15 cellular contexts compared by ENCODE assay signal in genomic region chr15:44183363-44183762, GRCh38. TPM values are rescaled to one million over a fixed set of nuclear protein-coding genes. Genes with fewer than 3 reads are reported as not detected.
DNase-seq lines count a peak whose midpoint lies in the region; ATAC-seq, FAIRE-seq and TF ChIP-seq lines count a peak whose summit lies in the region.
"Had no signal": no experiment of that assay in that cellular context is flagged by ENCODE, and none has a peak within 500 bp of the region (broad histone marks: within the 10 kb centered on the region; RNA-seq: fewer than 3 reads in every experiment).

No MANE protein-coding gene starts in this region.

- no peak for FAIRE-seq in RCC 7860 (lab: Jason Lieb, UNC)
- FAIRE-seq: A204.1, GM19239, H1 had no signal

- RAD21 ChIA-PET in HCT116 (lab: Charles Lee; ENCODE audit: low non-redundant PET in 1 of 2, low total read pairs in 2 of 2, uncharacterized antibody in 2 of 2, unreplicated experiment in 2 of 2) = no interaction called here

- peak overlapping the region; percentile 7; the same call in 1 of the 2 replicates for H3K4me2 ChIP-seq in HCT116 (ENCODE audit: low read length)

- no peak for TF ChIP-seq RAD21 in HCT116 (IDR thresholded peaks at IDR 0.05; ENCODE audit: low read depth)

- DNase-seq in EL (peak; percentile 22), HCT116 (ENCODE audit: low read depth, low spot score) (no peak), RKO (ENCODE audit: low spot score) (peak; percentile 18), kidney tubule cell (ENCODE audit: low spot score) (peak; percentile 37), posterior vena cava (ENCODE audit: low spot score) (no peak), RCC 7860 (ENCODE audit: low spot score) (no peak), NCI-H128 (lab: John Stamatoyannopoulos, UW; ENCODE audit: unreplicated experiment) (no peak)
- DNase-seq: BE2C; CD4-positive, alpha-beta memory T cell; DMS79; GF-D8 had no signal

- POLR2A ChIA-PET in HCT116 (lab: Charles Lee) = no interaction called here

- TF ChIP-seq POLR2A in HCT116 (IDR thresholded peaks at IDR 0.05; ENCODE audit: borderline replicate concordance, extremely low read depth, insufficient read depth, insufficient read length) = no peak

- H4K20me1 ChIP-seq in HCT116 (ENCODE audit: insufficient read depth) = no peaks in the 10 kb centered on the region

- H3K27me3 ChIP-seq in HCT116 (ENCODE audit: insufficient read depth, low read length) = no peaks in the 10 kb centered on the region
- H3K27me3 ChIP-seq: BE2C had no signal

- peaks cover 6 to 37% of the 10 kb centered on the region in 2 experiments for H3K4me1 ChIP-seq in HCT116 (ENCODE audit: control insufficient read depth in 1 of 2, insufficient read depth in 2 of 2, low read length in 2 of 2)
- H3K4me1 ChIP-seq: BE2C had no signal

- CTCF ChIA-PET in HCT116 (lab: Charles Lee) = no interaction called here

- H3K4me3 ChIP-seq in HCT116 (replicated peaks in 1 of 2; ENCODE audit: low read depth in 1 of 2, low read length in 2 of 2) = no peak overlapping the region

- TF ChIP-seq CTCF in HCT116 (IDR thresholded peaks at IDR 0.05 in 2 of 3, conservative IDR thresholded peaks at IDR 0.05 in 1 of 3; ENCODE audit: borderline replicate concordance in 1 of 3, insufficient read depth in 1 of 3, low read depth in 2 of 3, low read length in 2 of 3) = no peak

- H3K27ac ChIP-seq in HCT116 (ENCODE audit: low read depth, low read length) = no peak overlapping the region
- H3K27ac ChIP-seq: C4-2B had no signal

- H3K36me3 ChIP-seq in HCT116 (ENCODE audit: control insufficient read depth in 1 of 2, insufficient read depth in 2 of 2, low read length in 2 of 2) = no peaks in the 10 kb centered on the region
- H3K36me3 ChIP-seq: BE2C had no signal

- H3K9me3 ChIP-seq in HCT116 (ENCODE audit: control insufficient read depth in 1 of 2, insufficient read depth in 1 of 2, low read depth in 1 of 2, low read length in 2 of 2) = no peaks in the 10 kb centered on the region
- H3K9me3 ChIP-seq: BE2C had no signal

- H3K79me2 ChIP-seq in HCT116 (ENCODE audit: insufficient read depth, low read length) = peaks cover 100% of the 10 kb centered on the region

- ATAC-seq in HCT116 = peak; percentile 72

- no peaks in the 10 kb centered on the region for H3K9me2 ChIP-seq in HCT116 (ENCODE audit: insufficient read depth)

- no peak overlapping the region for H2AFZ ChIP-seq in HCT116 (ENCODE audit: low read depth, low read length, poor library complexity, severe bottlenecking)

- no TSS peak for BruUV-seq in HCT116 (replicated peaks; lab: Mats Ljungman, UMichigan)

- intact Hi-C loops in HCT116 (cut with micrococcal nuclease) = no loop called here
- intact Hi-C loops in posterior vena cava (cut with DNase I) = no loop called here

- H3K9ac ChIP-seq in HCT116 (ENCODE audit: low read length) = no peak overlapping the region

TF ChIP-seq in HCT116, 20 proteins besides CTCF, POLR2A, EP300 and RAD21:
- no peak; the same call in 1 of the 2 replicates for TF ChIP-seq CBX3 (IDR thresholded peaks at IDR 0.05; ENCODE audit: low read depth)
- peak; percentile 17; the same call in 1 of the 2 replicates for TF ChIP-seq JUND (IDR thresholded peaks at IDR 0.05)
- no peak for TF ChIP-seq ZFX (IDR thresholded peaks at IDR 0.05)
- no peak for TF ChIP-seq ELF1 (IDR thresholded peaks at IDR 0.05; ENCODE audit: borderline replicate concordance, low read depth)
- TF ChIP-seq FOSL1 (IDR thresholded peaks at IDR 0.05; ENCODE audit: low read depth) = peak; percentile 28; the same call in 1 of the 2 replicates

RNA-seq across cellular contexts. Expression of gene FRMD5, which starts 11.7 kb away (rescaled TPM):
- total RNA-seq in HCT116 (2021; ENCODE audit: unreplicated experiment) = 27.2 TPM
- polyA plus RNA-seq in HCT116 (2012) = 18.2 and 20.6 TPM in 2 replicates
- total RNA-seq in posterior vena cava = under 1 TPM; 0.33 to 0.37 TPM

Comparison
In these comparisons a context has a peak if more than half of its experiments do, and no peak if none do; other contexts are left out.
1. DNase-seq: peak in EL (single experiment), RKO (single experiment) and kidney tubule cell (single experiment); none in HCT116 (single experiment), posterior vena cava (single experiment), RCC 7860 (single experiment) and NCI-H128 (single experiment).
2. RNA of gene FRMD5, which starts 11.7 kb away (total RNA-seq): 27.2 TPM in HCT116 (single experiment); 0.33 to 0.37 TPM in posterior vena cava; every median in the first group is over 10 times any median in the second.